ENCODE assay signal across 1 cellular context in the genomic region with DNA sequence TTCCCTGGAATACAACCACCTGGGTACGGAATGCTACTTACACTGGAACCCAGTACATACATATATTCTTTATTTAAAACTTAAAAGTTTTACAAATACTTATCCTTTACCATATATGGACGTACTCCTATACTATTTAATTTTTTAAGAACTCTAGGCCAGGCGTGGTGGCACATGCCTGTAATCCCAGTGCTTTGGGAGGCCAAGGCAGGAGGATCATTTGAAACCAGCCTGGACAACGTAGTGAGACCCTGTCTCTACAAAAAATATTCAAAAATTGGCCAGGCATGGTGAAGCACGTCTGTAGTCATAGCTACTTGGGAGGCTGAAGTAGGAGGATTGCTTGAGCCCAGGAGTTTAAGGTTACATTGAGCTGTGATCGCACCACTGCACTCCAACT.
TF ChIP-seq lines count a peak whose summit lies in the region.

No MANE protein-coding gene starts in this region.

TF ChIP-seq in SK-N-SH treated with all-trans-retinoic acid at 6 μM for 48 hours, 23 proteins besides CTCF, POLR2A, EP300 and RAD21 (continued from another document):
- TF ChIP-seq, protein P1, sequence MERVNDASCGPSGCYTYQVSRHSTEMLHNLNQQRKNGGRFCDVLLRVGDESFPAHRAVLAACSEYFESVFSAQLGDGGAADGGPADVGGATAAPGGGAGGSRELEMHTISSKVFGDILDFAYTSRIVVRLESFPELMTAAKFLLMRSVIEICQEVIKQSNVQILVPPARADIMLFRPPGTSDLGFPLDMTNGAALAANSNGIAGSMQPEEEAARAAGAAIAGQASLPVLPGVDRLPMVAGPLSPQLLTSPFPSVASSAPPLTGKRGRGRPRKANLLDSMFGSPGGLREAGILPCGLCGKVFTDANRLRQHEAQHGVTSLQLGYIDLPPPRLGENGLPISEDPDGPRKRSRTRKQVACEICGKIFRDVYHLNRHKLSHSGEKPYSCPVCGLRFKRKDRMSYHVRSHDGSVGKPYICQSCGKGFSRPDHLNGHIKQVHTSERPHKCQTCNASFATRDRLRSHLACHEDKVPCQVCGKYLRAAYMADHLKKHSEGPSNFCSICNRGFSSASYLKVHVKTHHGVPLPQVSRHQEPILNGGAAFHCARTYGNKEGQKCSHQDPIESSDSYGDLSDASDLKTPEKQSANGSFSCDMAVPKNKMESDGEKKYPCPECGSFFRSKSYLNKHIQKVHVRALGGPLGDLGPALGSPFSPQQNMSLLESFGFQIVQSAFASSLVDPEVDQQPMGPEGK (CRISPR knock-in tag; IDR thresholded peaks at IDR 0.05; ENCODE audit: borderline replicate concordance) = no peak
- TF ChIP-seq TOX (CRISPR knock-in tag; IDR thresholded peaks at IDR 0.05; ENCODE audit: borderline replicate concordance) (no peak), ZFP3 (CRISPR knock-in tag; IDR thresholded peaks at IDR 0.05) (no peak), ESRRG (CRISPR knock-in tag; IDR thresholded peaks at IDR 0.05) (no peak), BACH2 (CRISPR knock-in tag; IDR thresholded peaks at IDR 0.05; ENCODE audit: borderline replicate concordance) (no peak), ZC3H10 (CRISPR knock-in tag; IDR thresholded peaks at IDR 0.05) (no peak), ISL1 (CRISPR knock-in tag; IDR thresholded peaks at IDR 0.05) (no peak), ZNF565 (CRISPR knock-in tag; conservative IDR thresholded peaks at IDR 0.05; ENCODE audit: low read depth) (no peak)
